ENCODE assay signal across 1 cellular context in genomic region chr14:41604793-41605534, GRCh38.
TF ChIP-seq lines count a peak whose summit lies in the region.

No MANE protein-coding gene starts in this region.

TF ChIP-seq in HepG2, 621 proteins besides CTCF, POLR2A, EP300 and RAD21 (continued from another document):
- TF ChIP-seq ZFP91 (CRISPR knock-in tag; IDR thresholded peaks at IDR 0.05; ENCODE audit: borderline replicate concordance) (no peak), THAP8 (CRISPR knock-in tag; IDR thresholded peaks at IDR 0.05; ENCODE audit: borderline replicate concordance) (no peak), CBX2 (IDR thresholded peaks at IDR 0.05; ENCODE audit: low read depth, low read length) (no peak), CBX2 (CRISPR knock-in tag; IDR thresholded peaks at IDR 0.05; ENCODE audit: low read depth) (peak; percentile 35; the same call in 1 of the 2 replicates)
